ENCODE assay signal across 22 cellular contexts in genomic region chr3:70620956-70621355, GRCh38.
"Had no signal": no experiment of that assay in that cellular context is flagged by ENCODE, and none has a peak within 500 bp of the region (broad histone marks: within the 10 kb centered on the region; RNA-seq: fewer than 3 reads in every experiment).

No MANE protein-coding gene starts in this region.

- H3K4me3 Mint-ChIP-seq: naive thymus-derived CD8-positive, alpha-beta T cell; neural crest cell had no signal

- H3K9me3 ChIP-seq: esophagus muscularis mucosa, gastrocnemius medialis, heart right ventricle, mucosa of descending colon, ovary, right atrium auricular region, stomach, thoracic aorta had no signal

- ATAC-seq: gastrocnemius medialis; heart right ventricle; mucosa of descending colon; naive thymus-derived CD8-positive, alpha-beta T cell had no signal

- H3K36me3 ChIP-seq: esophagus muscularis mucosa, gastrocnemius medialis, heart right ventricle, ovary, right atrium auricular region, stomach, thoracic aorta had no signal

- H3K27me3 ChIP-seq: esophagus muscularis mucosa, gastrocnemius medialis, ovary, right atrium auricular region, stomach had no signal

- H3K27ac ChIP-seq: dorsolateral prefrontal cortex, epithelial cell of prostate, esophagus muscularis mucosa, gastrocnemius medialis, heart right ventricle, ovary, right atrium auricular region, stomach, thoracic aorta had no signal

- H3K4me3 ChIP-seq: dorsolateral prefrontal cortex, esophagus muscularis mucosa, gastrocnemius medialis, heart right ventricle, mucosa of descending colon, ovary, right atrium auricular region, stomach, thoracic aorta had no signal

- H3K4me1 ChIP-seq: esophagus muscularis mucosa, gastrocnemius medialis, heart right ventricle, right atrium auricular region, stomach had no signal

- DNase-seq: cortex of kidney; dorsolateral prefrontal cortex; effector memory CD4-positive, alpha-beta T cell; gastrocnemius medialis; heart right ventricle; hypothalamus; kidney glomerular epithelial cell; mucosa of descending colon; naive thymus-derived CD8-positive, alpha-beta T cell; nucleus accumbens; ovary; small intestine; stimulated activated CD4-positive, alpha-beta T cell treated with anti-CD3 and anti-CD28 coated beads, Interleukin-12 subunit alpha, Interleukin-12 subunit beta, amount 100 ng/mL, for 4 hours; stimulated activated naive CD4-positive, alpha-beta T cell; stomach; substantia nigra; trophoblast cell had no signal

- H3K4me1 Mint-ChIP-seq: naive thymus-derived CD8-positive, alpha-beta T cell; neural crest cell had no signal

- H3K27ac Mint-ChIP-seq: naive thymus-derived CD8-positive, alpha-beta T cell had no signal

- H3K9me3 Mint-ChIP-seq: neural crest cell had no signal
